Comparison of ENCODE assay signal across 8 cellular contexts in genomic region chr2:86518498-86518897, GRCh38. TPM values are rescaled to one million over a fixed set of nuclear protein-coding genes. Genes with fewer than 3 reads are reported as not detected.
DNase-seq lines count a peak whose midpoint lies in the region; ATAC-seq and TF ChIP-seq lines count a peak whose summit lies in the region.

No MANE protein-coding gene starts in this region.

- no peaks in the 10 kb centered on the region for H3K79me2 ChIP-seq in DOHH2 (ENCODE audit: control insufficient read depth, low read length)

- H3K4me1 ChIP-seq in DOHH2 (ENCODE audit: control insufficient read depth, low read length), result no peaks in the 10 kb centered on the region

- no peak overlapping the region for H3K4me3 ChIP-seq in DOHH2 (ENCODE audit: low read length)
- no peak overlapping the region for H3K4me3 ChIP-seq in brain microvascular endothelial cell (ENCODE audit: low read depth, low read length)

- no peak overlapping the region for H3K4me2 ChIP-seq in DOHH2 (ENCODE audit: low read length)

- TF ChIP-seq CTCF in DOHH2 (IDR thresholded peaks at IDR 0.05; ENCODE audit: low read depth, low read length, poor library complexity, severe bottlenecking) (peak; percentile 37), brain microvascular endothelial cell (IDR thresholded peaks at IDR 0.05; ENCODE audit: low read depth, low read length, missing control alignments) (peak; percentile 62)

- H3K36me3 ChIP-seq in DOHH2 (ENCODE audit: control insufficient read depth, low read length) (peaks cover 7% of the 10 kb centered on the region), brain microvascular endothelial cell (replicated peaks) (no peaks in the 10 kb centered on the region)

- H3K9me3 ChIP-seq in DOHH2 (ENCODE audit: control insufficient read depth, insufficient read depth, low read length), result peaks cover 6% of the 10 kb centered on the region; the same call in 1 of the 2 replicates

- no peaks in the 10 kb centered on the region for H3K27me3 ChIP-seq in DOHH2 (ENCODE audit: control insufficient read depth, low read length)
- no peaks in the 10 kb centered on the region for H3K27me3 ChIP-seq in brain microvascular endothelial cell (replicated peaks)

- H4K20me1 ChIP-seq in DOHH2 (ENCODE audit: control insufficient read depth, insufficient read depth, low read depth, low read length), result no peaks in the 10 kb centered on the region

- H3F3A ChIP-seq in DOHH2 (ENCODE audit: control insufficient read depth, insufficient read depth), result no peaks in the 10 kb centered on the region

- H3K9me2 ChIP-seq in DOHH2 (replicated peaks; ENCODE audit: control insufficient read depth, low read length), result no peaks in the 10 kb centered on the region

- in situ Hi-C loops in brain microvascular endothelial cell (cut with HindIII; ENCODE audit: low pct_ligation_motif_present, low sequenced_read_pairs), result no loop called here

- no peak for ATAC-seq in HG03460 (IDR thresholded peaks at IDR 0.05; ENCODE audit: unreplicated experiment)
- no peak for ATAC-seq in HG03442 (IDR thresholded peaks at IDR 0.05; ENCODE audit: unreplicated experiment)

- DNase-seq in NCI-H460 (ENCODE audit: extremely low read depth, low read depth) (peak; percentile 1), brain microvascular endothelial cell (no peak), medulla oblongata (ENCODE audit: extremely low spot score) (peak; percentile 71), SKM-1 (lab: John Stamatoyannopoulos, UW; ENCODE audit: unreplicated experiment) (no peak), NCI-H1048 (lab: John Stamatoyannopoulos, UW) (no peak)

- H3K27ac ChIP-seq in DOHH2 (ENCODE audit: low read depth, low read length) (no peak overlapping the region), brain microvascular endothelial cell (no peak overlapping the region)

RNA-seq across cellular contexts. Expression of gene CHMP3, which starts 44.7 kb away (rescaled TPM):
- 55.4 and 56.4 TPM in 2 replicates for total RNA-seq in NCI-H460 (2014; rRNA removed; shearing (Covaris generic))
- 34.6 and 44.8 TPM in 2 replicates for polyA plus RNA-seq in NCI-H460 (2014; cell fraction: nucleus; rRNA removed)

Comparison
In these comparisons a context has a peak if more than half of its experiments do, and no peak if none do; other contexts are left out.
1. DNase-seq: peak in NCI-H460 (single experiment) and medulla oblongata (single experiment); none in brain microvascular endothelial cell (single experiment), SKM-1 (single experiment) and NCI-H1048 (single experiment).